In genomic region chr2:62410015-62410453, GRCh38 we compare ENCODE assay signal across 12 cellular contexts.
DNase-seq lines count a peak whose midpoint lies in the region; ATAC-seq and TF ChIP-seq lines count a peak whose summit lies in the region.
"Had no signal": no experiment of that assay in that cellular context is flagged by ENCODE, and none has a peak within 500 bp of the region (broad histone marks: within the 10 kb centered on the region; RNA-seq: fewer than 3 reads in every experiment).

No MANE protein-coding gene starts in this region.

- TF ChIP-seq CTCF in HCT116 (IDR thresholded peaks at IDR 0.05 in 2 of 3, conservative IDR thresholded peaks at IDR 0.05 in 1 of 3; ENCODE audit: borderline replicate concordance in 1 of 3, insufficient read depth in 1 of 3, low read depth in 2 of 3, low read length in 2 of 3) (0 out of 6 replicates have a peak, but pooled peaks of 1 of the 3 experiments have one; percentile 35), kidney epithelial cell (IDR thresholded peaks at IDR 0.05; ENCODE audit: insufficient read depth, low read length, poor library complexity, severe bottlenecking) (peak; percentile 28)

- no peaks in the 10 kb centered on the region for H3K9me3 Mint-ChIP-seq in activated naive CD8-positive, alpha-beta T cell treated with anti-CD3 and anti-CD28 coated beads, Interleukin-2, amount 10 ng/mL, durations not matched to agents 7 days and 5 days

- CTCF ChIA-PET in HCT116 (lab: Charles Lee), result interaction anchor here (0.8 to 4.3 kb wide), 3 partner anchors 416 to 491 kb away, joined by 4 to 53 read pairs (median 4); no protein-coding TSS in a partner anchor

- TF ChIP-seq RAD21 in HCT116 (IDR thresholded peaks at IDR 0.05; ENCODE audit: low read depth), result peak; percentile 73

- no peaks in the 10 kb centered on the region for H3K36me3 Mint-ChIP-seq in activated naive CD8-positive, alpha-beta T cell treated with anti-CD3 and anti-CD28 coated beads, Interleukin-2, amount 10 ng/mL, durations not matched to agents 7 days and 5 days

- RAD21 ChIA-PET in HCT116 (lab: Charles Lee; ENCODE audit: low non-redundant PET in 1 of 2, low total read pairs in 2 of 2, uncharacterized antibody in 2 of 2, unreplicated experiment in 2 of 2), result interaction anchor here in 1 of 2 experiments (1.0 kb wide), 1 partner anchor 417 kb away, joined by 3 read pairs; no protein-coding TSS in a partner anchor

- POLR2A ChIA-PET in HCT116 (lab: Charles Lee), result interaction anchor here (1.0 to 2.0 kb wide), 2 partner anchors 416 to 445 kb away, joined by 3 to 7 read pairs; no protein-coding TSS in a partner anchor
- POLR2A ChIA-PET in activated naive CD8-positive, alpha-beta T cell treated with anti-CD3 and anti-CD28 coated beads, Interleukin-2, amount 10 ng/mL, durations not matched to agents 7 days and 5 days (lab: Charles Lee), result no interaction called here

- H3K27me3 ChIP-seq in HCT116 (ENCODE audit: insufficient read depth, low read length) (no peaks in the 10 kb centered on the region), kidney epithelial cell (ENCODE audit: control insufficient read depth, insufficient read depth, low read length) (no peaks in the 10 kb centered on the region)
- H3K27me3 ChIP-seq: thyroid gland had no signal

- H3K27me3 Mint-ChIP-seq in activated naive CD8-positive, alpha-beta T cell treated with anti-CD3 and anti-CD28 coated beads, Interleukin-2, amount 10 ng/mL, durations not matched to agents 7 days and 5 days, result no peaks in the 10 kb centered on the region

- no peak overlapping the region for H3K4me2 ChIP-seq in HCT116 (ENCODE audit: low read length)
- H3K4me2 ChIP-seq: KMS-11 had no signal

- no peak overlapping the region for H3K4me3 Mint-ChIP-seq in activated naive CD8-positive, alpha-beta T cell treated with anti-CD3 and anti-CD28 coated beads, Interleukin-2, amount 10 ng/mL, durations not matched to agents 7 days and 5 days

- peaks cover 15% of the 10 kb centered on the region for H3K4me1 Mint-ChIP-seq in activated naive CD8-positive, alpha-beta T cell treated with anti-CD3 and anti-CD28 coated beads, Interleukin-2, amount 10 ng/mL, durations not matched to agents 7 days and 5 days

- no peaks in the 10 kb centered on the region for H3K9me2 ChIP-seq in HCT116 (ENCODE audit: insufficient read depth)

- no peak overlapping the region for H3K9ac ChIP-seq in HCT116 (ENCODE audit: low read length)
- H3K9ac ChIP-seq: KMS-11 had no signal

- H3K79me2 ChIP-seq in HCT116 (ENCODE audit: insufficient read depth, low read length), result no peaks in the 10 kb centered on the region

- no peak for TF ChIP-seq POLR2A in HCT116 (IDR thresholded peaks at IDR 0.05; ENCODE audit: borderline replicate concordance, extremely low read depth, insufficient read depth, insufficient read length)

- BruUV-seq in HCT116 (replicated peaks; lab: Mats Ljungman, UMichigan), result no TSS peak

- peaks cover 15 to 25% of the 10 kb centered on the region in 2 experiments for H3K4me1 ChIP-seq in HCT116 (ENCODE audit: control insufficient read depth in 1 of 2, insufficient read depth in 2 of 2, low read length in 2 of 2)

- peak overlapping the region; percentile 75 for H3K27ac Mint-ChIP-seq in activated naive CD8-positive, alpha-beta T cell treated with anti-CD3 and anti-CD28 coated beads, Interleukin-2, amount 10 ng/mL, durations not matched to agents 7 days and 5 days

- DNase-seq in COLO668 (lab: John Stamatoyannopoulos, UW; ENCODE audit: unreplicated experiment), result peak; percentile 28
- no peak for DNase-seq in HCT116 (ENCODE audit: low read depth, low spot score)
- DNase-seq in activated naive CD8-positive, alpha-beta T cell treated with anti-CD3 and anti-CD28 coated beads, Interleukin-2, amount 10 ng/mL, durations not matched to agents 7 days and 5 days, result no peak
- no peak for DNase-seq in kidney epithelial cell (ENCODE audit: low read depth)
- DNase-seq in GM19238 (ENCODE audit: insufficient read length, low spot score), result no peak
- DNase-seq in stimulated activated naive CD4-positive, alpha-beta T cell (lab: John Stamatoyannopoulos, UW), result no peak
- DNase-seq: GOT3; stimulated activated CD4-positive, alpha-beta T cell treated with anti-CD3 and anti-CD28 coated beads, Interleukin-12 subunit alpha, Interleukin-12 subunit beta, amount 100 ng/mL, for 4 hours; thyroid gland had no signal

- H3K9me3 ChIP-seq in HCT116 (ENCODE audit: control insufficient read depth in 1 of 2, insufficient read depth in 1 of 2, low read depth in 1 of 2, low read length in 2 of 2), result no peaks in the 10 kb centered on the region
- H3K9me3 ChIP-seq: thyroid gland had no signal

- H2AFZ ChIP-seq in HCT116 (ENCODE audit: low read depth, low read length, poor library complexity, severe bottlenecking), result no peak overlapping the region

- ATAC-seq in HCT116 (no peak), GM21737 (IDR thresholded peaks at IDR 0.05; ENCODE audit: unreplicated experiment) (no peak), GM18519 (IDR thresholded peaks at IDR 0.05; ENCODE audit: low FRiP score, unreplicated experiment) (no peak)
- peak; percentile 57 for ATAC-seq in activated naive CD8-positive, alpha-beta T cell treated with anti-CD3 and anti-CD28 coated beads, Interleukin-2, amount 10 ng/mL, durations not matched to agents 7 days and 5 days (ENCODE audit: low read depth)

- intact Hi-C loops in HCT116 (cut with micrococcal nuclease), result loop anchor here (2.0 to 5.0 kb wide), 2 partner anchors 113 to 213 kb away; partner anchors contain the start of gene B3GNT2

- H3K27ac ChIP-seq in HCT116 (ENCODE audit: low read depth, low read length), result no peak overlapping the region
- H3K27ac ChIP-seq: KMS-11 had no signal

- H3K36me3 ChIP-seq in HCT116 (ENCODE audit: control insufficient read depth in 1 of 2, insufficient read depth in 2 of 2, low read length in 2 of 2) (no peaks in the 10 kb centered on the region), kidney epithelial cell (ENCODE audit: control insufficient read depth, insufficient read depth, low read length) (no peaks in the 10 kb centered on the region)
- H3K36me3 ChIP-seq: thyroid gland had no signal

- no peaks in the 10 kb centered on the region for H4K20me1 ChIP-seq in HCT116 (ENCODE audit: insufficient read depth)

- no peak overlapping the region for H3K4me3 ChIP-seq in HCT116 (replicated peaks in 1 of 2; ENCODE audit: low read depth in 1 of 2, low read length in 2 of 2)
- no peak overlapping the region for H3K4me3 ChIP-seq in kidney epithelial cell (ENCODE audit: low read depth, low read length)
- H3K4me3 ChIP-seq: thyroid gland had no signal

TF ChIP-seq in HCT116, 20 proteins besides CTCF, POLR2A, EP300 and RAD21:
- TF ChIP-seq TCF7L2 (IDR thresholded peaks at IDR 0.05; ENCODE audit: borderline replicate concordance, extremely low read depth, insufficient read depth, insufficient read length) (no peak), POLR2AphosphoS5 (IDR thresholded peaks at IDR 0.05; ENCODE audit: low read depth, low read length) (no peak), JUND (IDR thresholded peaks at IDR 0.05) (no peak), EZH2 (IDR thresholded peaks at IDR 0.05) (no peak), MAX (IDR thresholded peaks at IDR 0.05) (no peak), FOSL1 (IDR thresholded peaks at IDR 0.05; ENCODE audit: low read depth) (no peak)
- TF ChIP-seq, protein P1, sequence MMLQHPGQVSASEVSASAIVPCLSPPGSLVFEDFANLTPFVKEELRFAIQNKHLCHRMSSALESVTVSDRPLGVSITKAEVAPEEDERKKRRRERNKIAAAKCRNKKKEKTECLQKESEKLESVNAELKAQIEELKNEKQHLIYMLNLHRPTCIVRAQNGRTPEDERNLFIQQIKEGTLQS (IDR thresholded peaks at IDR 0.05), result no peak
